Comparison of ENCODE assay signal across 10 cellular contexts in genomic region chr9:3244963-3245653, GRCh38.
DNase-seq lines count a peak whose midpoint lies in the region; ATAC-seq lines count a peak whose summit lies in the region.
"Had no signal": no experiment of that assay in that cellular context is flagged by ENCODE, and none has a peak within 500 bp of the region (broad histone marks: within the 10 kb centered on the region; RNA-seq: fewer than 3 reads in every experiment).

No MANE protein-coding gene starts in this region.

- ATAC-seq in GM19328 (IDR thresholded peaks at IDR 0.05; ENCODE audit: unreplicated experiment) = peak; percentile 69
- peak; percentile 72 for ATAC-seq in HG03064 (IDR thresholded peaks at IDR 0.05; ENCODE audit: low read depth, unreplicated experiment)

- DNase-seq in GF-D8 (lab: John Stamatoyannopoulos, UW) (peak; percentile 22), SIG-M5 (lab: John Stamatoyannopoulos, UW) (peak; percentile 46), NCI-H345 treated with DMSO at 0.1 percent for 48 hours (lab: John Stamatoyannopoulos, UW; ENCODE audit: unreplicated experiment) (no peak), A172 (ENCODE audit: low spot score) (no peak), epidermal melanocyte (ENCODE audit: insufficient read length, low spot score) (no peak)
- no peak for DNase-seq in stimulated activated CD4-positive, alpha-beta T cell treated with anti-CD3 and anti-CD28 coated beads, Interleukin-12 subunit alpha, Interleukin-12 subunit beta, amount 100 ng/mL, for 4 hours
- DNase-seq: CD8-positive, alpha-beta memory T cell; naive B cell had no signal

Comparison
In these comparisons a context has a peak if more than half of its experiments do, and no peak if none do; other contexts are left out.
1. DNase-seq: peak in GF-D8 (single experiment) and SIG-M5 (single experiment); none in NCI-H345 treated with DMSO at 0.1 percent for 48 hours (single experiment), A172 (single experiment), epidermal melanocyte (single experiment) and stimulated activated CD4-positive, alpha-beta T cell treated with anti-CD3 and anti-CD28 coated beads, Interleukin-12 subunit alpha, Interleukin-12 subunit beta, amount 100 ng/mL, for 4 hours (single experiment).